Comparison of ENCODE assay signal across 8 cellular contexts in genomic region chr2:63841254-63842022, GRCh38. TPM values are rescaled to one million over a fixed set of nuclear protein-coding genes. Genes with fewer than 3 reads are reported as not detected.
DNase-seq lines count a peak whose midpoint lies in the region; TF ChIP-seq lines count a peak whose summit lies in the region.

UGP2 (plus strand) TSS chr2:63841896; CDS start chr2:63842186, 290 bp downstream.

- no peaks in the 10 kb centered on the region for H3K9me3 ChIP-seq in endodermal cell (ENCODE audit: control insufficient read depth, low read length)
- H3K9me3 ChIP-seq in mesodermal cell (ENCODE audit: control insufficient read depth, low read length): no peaks in the 10 kb centered on the region

- H3K27ac ChIP-seq in endodermal cell (ENCODE audit: low read depth, low read length): peak within 1 kb of the TSS; percentile 95
- H3K27ac ChIP-seq in mesodermal cell (ENCODE audit: low read depth, low read length, severe bottlenecking): peak within 1 kb of the TSS; percentile 93

- H3K4me3 Mint-ChIP-seq in endodermal cell: peak within 1 kb of the TSS; percentile 98

- peak within 1 kb of the TSS; percentile 68 for H3K9ac ChIP-seq in endodermal cell (ENCODE audit: extremely low read depth, low read length, poor library complexity, severe bottlenecking)

- peak; percentile 64 for DNase-seq in CMK (ENCODE audit: low read depth)
- DNase-seq in GM20000 (ENCODE audit: low spot score): peak; percentile 82
- peak; percentile 81 for DNase-seq in HT-29 (ENCODE audit: low spot score)
- peak; percentile 89 for DNase-seq in NOMO-1 treated with dmso at 0.1 percent for 144 hours (lab: John Stamatoyannopoulos, UW; ENCODE audit: unreplicated experiment)
- peak; percentile 47 to 77 (median 49) for DNase-seq in activated CD8-positive, alpha-beta memory T cell treated with anti-CD3 and anti-CD28 coated beads for 48 hours (ENCODE audit: low read depth in 2 of 3, low spot score in 2 of 3)
- DNase-seq in endodermal cell: peak; percentile 96
- DNase-seq in stimulated activated CD8-positive, alpha-beta memory T cell treated with anti-CD3 and anti-CD28 coated beads, Interleukin-2, amount 100 ng/mL, for 1 hour (ENCODE audit: low read depth in 2 of 2): peak; percentile 61 to 69

- H3K4me3 ChIP-seq in endodermal cell (ENCODE audit: low read length): peak within 1 kb of the TSS; percentile 94
- H3K4me3 ChIP-seq in mesodermal cell (ENCODE audit: extremely low read depth, insufficient read depth, low read length, poor library complexity, severe bottlenecking): peak within 1 kb of the TSS; percentile 72

- TF ChIP-seq CTCF in GM20000 (IDR thresholded peaks at IDR 0.05; ENCODE audit: extremely low read depth, missing control alignments) (peak; percentile 3), endodermal cell (conservative IDR thresholded peaks at IDR 0.05) (peak; percentile 50)

- 0% methylated on average over 22 to 59 of the region's 59 CpGs for WGBS in endodermal cell (ENCODE audit: insufficient coverage in 1 of 2, insufficient read length in 1 of 2), 2 experiments
- 0% methylated on average over 40 of the region's 59 CpGs for WGBS in mesodermal cell (ENCODE audit: insufficient coverage in 2 of 2), 2 experiments

- H3K36me3 ChIP-seq in endodermal cell (ENCODE audit: control insufficient read depth, insufficient read depth, low read length) (no peaks in the 10 kb centered on the region), mesodermal cell (ENCODE audit: control insufficient read depth, insufficient read depth, low read length) (no peaks in the 10 kb centered on the region)

- peaks cover 44% of the 10 kb centered on the region for H3K4me1 Mint-ChIP-seq in endodermal cell

- no peaks in the 10 kb centered on the region for H3K4me1 ChIP-seq in endodermal cell (ENCODE audit: control insufficient read depth, insufficient read depth, low read length)
- peaks cover 14% of the 10 kb centered on the region for H3K4me1 ChIP-seq in mesodermal cell (ENCODE audit: control insufficient read depth, insufficient read depth, low read length, poor library complexity, severe bottlenecking)

- H3K27me3 ChIP-seq in endodermal cell (ENCODE audit: control insufficient read depth, insufficient read depth, low read length, poor library complexity, severe bottlenecking): no peaks in the 10 kb centered on the region

- H3K27me3 Mint-ChIP-seq in endodermal cell (ENCODE audit: insufficient read depth): no peaks in the 10 kb centered on the region

- no peaks in the 10 kb centered on the region for H3K9me3 Mint-ChIP-seq in endodermal cell

- H3K27ac Mint-ChIP-seq in endodermal cell: peak within 1 kb of the TSS; percentile 99

- H3K36me3 Mint-ChIP-seq in endodermal cell (ENCODE audit: low read depth): no peaks in the 10 kb centered on the region

RNA-seq across cellular contexts. Expression of gene UGP2, which starts in this region (rescaled TPM):
- total RNA-seq in HT-29 (2014; rRNA removed; shearing (Covaris generic)): 23.1 and 27.8 TPM in 2 replicates
- total RNA-seq in endodermal cell: 100 to 1,000 TPM; 104 to 136 TPM
- polyA plus RNA-seq in endodermal cell (2013, experiment 1 of 2): 118 TPM
- polyA plus RNA-seq in endodermal cell (2013, experiment 2 of 2): 86.8 TPM
- polyA plus RNA-seq in mesodermal cell (2013, experiment 1 of 2): 122 TPM
- 143 TPM for polyA plus RNA-seq in mesodermal cell (2013, experiment 2 of 2)

Comparison
In these comparisons a context has a peak if more than half of its experiments do, and no peak if none do; other contexts are left out.
1. Peak in every context shown above with its lines: DNase-seq, H3K4me3 ChIP-seq and H3K27ac ChIP-seq.